21 cellular contexts compared by ENCODE assay signal in genomic region chr4:28082686-28083390, GRCh38.
"Had no signal": no experiment of that assay in that cellular context is flagged by ENCODE, and none has a peak within 500 bp of the region (broad histone marks: within the 10 kb centered on the region; RNA-seq: fewer than 3 reads in every experiment).

No MANE protein-coding gene starts in this region.

- H3K27me3 Mint-ChIP-seq: activated naive CD4-positive, alpha-beta T cell treated with anti-CD3 and anti-CD28 coated beads, Interleukin-2, amount 10 ng/mL, durations not matched to agents 7 days and 5 days; central memory CD8-positive, alpha-beta T cell; dendritic cell treated with granulocyte-macrophage colony-stimulating factor and Interleukin-4, amounts not matched to agents 40 ng/mL and 50 ng/mL, for 4 days; naive thymus-derived CD4-positive, alpha-beta T cell; T-helper 17 cell had no signal

- H3K4me3 Mint-ChIP-seq: activated naive CD4-positive, alpha-beta T cell treated with anti-CD3 and anti-CD28 coated beads, Interleukin-2, amount 10 ng/mL, durations not matched to agents 7 days and 5 days; central memory CD8-positive, alpha-beta T cell; dendritic cell treated with granulocyte-macrophage colony-stimulating factor and Interleukin-4, amounts not matched to agents 40 ng/mL and 50 ng/mL, for 4 days; naive thymus-derived CD4-positive, alpha-beta T cell; T-helper 17 cell had no signal

- H3K4me1 Mint-ChIP-seq: activated naive CD4-positive, alpha-beta T cell treated with anti-CD3 and anti-CD28 coated beads, Interleukin-2, amount 10 ng/mL, durations not matched to agents 7 days and 5 days; central memory CD8-positive, alpha-beta T cell; naive thymus-derived CD4-positive, alpha-beta T cell; T-helper 17 cell had no signal

- H3K4me1 ChIP-seq: adrenal gland, body of pancreas, transverse colon, vagina had no signal

- H3K27ac ChIP-seq: adrenal gland, body of pancreas, vagina, WERI-Rb-1 had no signal

- H3K36me3 Mint-ChIP-seq: activated naive CD4-positive, alpha-beta T cell treated with anti-CD3 and anti-CD28 coated beads, Interleukin-2, amount 10 ng/mL, durations not matched to agents 7 days and 5 days had no signal

- DNase-seq: activated CD4-positive, alpha-beta T cell treated with anti-CD3 and anti-CD28 coated beads, Interleukin-2, amount 50 U/mL, for 48 hours; activated naive CD4-positive, alpha-beta T cell treated with anti-CD3 and anti-CD28 coated beads, Interleukin-2, amount 10 ng/mL, durations not matched to agents 7 days and 5 days; activated T-cell treated with anti-CD3 and anti-CD28 coated beads, Interleukin-2, amount 50 U/mL, for 1 hour; adrenal gland; body of pancreas; effector memory CD4-positive, alpha-beta T cell; islet precursor cell; mucosa of descending colon; naive thymus-derived CD4-positive, alpha-beta T cell; small intestine; stimulated activated CD4-positive, alpha-beta T cell treated with anti-CD3 and anti-CD28 coated beads, Interleukin-4, amount 100 ng/mL, for 4 hours; stimulated activated CD8-positive, alpha-beta memory T cell treated with anti-CD3 and anti-CD28 coated beads, Interleukin-4, amount 100 ng/mL, for 48 hours; stimulated activated naive CD4-positive, alpha-beta T cell treated with Interleukin-2 at 50 U/mL for 16 hours; T-helper 17 cell; transverse colon; WERI-Rb-1 had no signal

- H3K27me3 ChIP-seq: adrenal gland, body of pancreas, transverse colon, vagina had no signal

- ATAC-seq: body of pancreas; left lobe of liver; mucosa of descending colon; naive thymus-derived CD4-positive, alpha-beta T cell; T-helper 17 cell had no signal

- H3K9me3 ChIP-seq: adrenal gland, body of pancreas, transverse colon, vagina had no signal

- H3K4me3 ChIP-seq: adrenal gland, body of pancreas, mucosa of descending colon, transverse colon, vagina had no signal

- H3K36me3 ChIP-seq: adrenal gland, transverse colon, vagina, WERI-Rb-1 had no signal

- H3K27ac Mint-ChIP-seq: activated naive CD4-positive, alpha-beta T cell treated with anti-CD3 and anti-CD28 coated beads, Interleukin-2, amount 10 ng/mL, durations not matched to agents 7 days and 5 days; activated T-helper 2 cell treated with anti-CD3 and anti-CD28 coated beads, Interferon-gamma antibody, Interleukin-2, Interleukin-4, amounts not matched to agents 10 μg/mL and 5 μg/mL and 100 μg/mL, durations not matched to agents 14 hours and 24 hours and 36 hours; dendritic cell treated with granulocyte-macrophage colony-stimulating factor and Interleukin-4, amounts not matched to agents 40 ng/mL and 50 ng/mL, for 4 days; naive thymus-derived CD4-positive, alpha-beta T cell; T-helper 17 cell had no signal
